In genomic region chr20:1313236-1313964, GRCh38 we compare ENCODE assay signal across 9 cellular contexts. TPM values are rescaled to one million over a fixed set of nuclear protein-coding genes. Genes with fewer than 3 reads are reported as not detected.
DNase-seq lines count a peak whose midpoint lies in the region; ATAC-seq and TF ChIP-seq lines count a peak whose summit lies in the region.
"Had no signal": no experiment of that assay in that cellular context is flagged by ENCODE, and none has a peak within 500 bp of the region (broad histone marks: within the 10 kb centered on the region; RNA-seq: fewer than 3 reads in every experiment).

No MANE protein-coding gene starts in this region.

- TF ChIP-seq CTCF in CD4-positive, alpha-beta T cell (IDR thresholded peaks at IDR 0.05): peak; percentile 98
- TF ChIP-seq CTCF in neutrophil (IDR thresholded peaks at IDR 0.05) (peak; percentile 93), testis (IDR thresholded peaks at IDR 0.05) (peak; percentile 86 to 99 (median 93))

- POLR2A ChIA-PET in CD4-positive, alpha-beta T cell (lab: Charles Lee): interaction anchor here (1.2 kb wide), 1 partner anchor 125 kb away, joined by 3 read pairs; no protein-coding TSS in a partner anchor

- H3K27me3 ChIP-seq in CD4-positive, alpha-beta T cell (ENCODE audit: control insufficient read depth, insufficient read depth, low read length): no peaks in the 10 kb centered on the region
- peaks cover 12% of the 10 kb centered on the region for H3K27me3 ChIP-seq in HUES6 (ENCODE audit: control insufficient read depth, insufficient read depth, low read length)
- no peaks in the 10 kb centered on the region for H3K27me3 ChIP-seq in neutrophil
- H3K27me3 ChIP-seq in testis: no peaks in the 10 kb centered on the region

- 7 to 15% methylated on average over 21 to 38 of the region's 38 CpGs for WGBS in testis, 2 donors

- H3K4me3 ChIP-seq in HUES6 (ENCODE audit: low read depth, low read length) (peak overlapping the region; percentile 70), neutrophil (ENCODE audit: low read depth in 1 of 2, low read length in 1 of 2) (no peak overlapping the region), testis (peak overlapping the region; percentile 22 to 31)

- H3K9me3 ChIP-seq in CD4-positive, alpha-beta T cell (ENCODE audit: control insufficient read depth, low read length): no peaks in the 10 kb centered on the region
- H3K9me3 ChIP-seq in HUES6 (ENCODE audit: control insufficient read depth, insufficient read depth, low read depth, low read length): no peaks in the 10 kb centered on the region
- no peaks in the 10 kb centered on the region for H3K9me3 ChIP-seq in neutrophil
- H3K9me3 ChIP-seq in testis: no peaks in the 10 kb centered on the region

- CTCF ChIA-PET in CD4-positive, alpha-beta T cell (lab: Charles Lee): interaction anchor here (1.1 to 1.2 kb wide), 2 partner anchors 12 to 123 kb away, joined by 7 read pairs; no protein-coding TSS in a partner anchor

- H3K4me3 Mint-ChIP-seq in CD4-positive, alpha-beta T cell: no peak overlapping the region
- H3K4me3 Mint-ChIP-seq: IgD-negative memory B cell had no signal

- intact Hi-C loops in CD4-positive, alpha-beta T cell (cut with DNase I, micrococcal nuclease): loop anchor here (1.0 to 10.0 kb wide), 6 partner anchors 79 to 461 kb away; partner anchors contain the start of genes FKBP1A (in 1 of the 2) and RAD21L1 (in 1 of the 2)
- intact Hi-C loops in testis (cut with DNase I; ENCODE audit: low total_unique reads): loop anchor here (10.0 kb wide), 1 partner anchor 121 kb away; no protein-coding TSS in a partner anchor

- no peaks in the 10 kb centered on the region for H3K4me1 Mint-ChIP-seq in CD4-positive, alpha-beta T cell (ENCODE audit: low read depth)

- peak; percentile 81 for ATAC-seq in CD4-positive, alpha-beta T cell (ENCODE audit: poor library complexity)
- no peak for ATAC-seq in GM18502 (IDR thresholded peaks at IDR 0.05; ENCODE audit: poor library complexity, unreplicated experiment)

- DNase-seq in CD4-positive, alpha-beta T cell: peak; percentile 52 to 74 (median 58)
- DNase-seq in RPMI7951 (ENCODE audit: low read depth): peak; percentile 76
- peak; percentile 27 for DNase-seq in activated gamma-delta T cell (lab: John Stamatoyannopoulos, UW)
- DNase-seq in foreskin melanocyte: peak; percentile 60
- DNase-seq in testis: peak; percentile 83

- H3K27ac Mint-ChIP-seq in CD4-positive, alpha-beta T cell: no peak overlapping the region

- no peak overlapping the region for H3K27ac ChIP-seq in CD4-positive, alpha-beta T cell (ENCODE audit: low read depth, low read length)
- H3K27ac ChIP-seq in HUES6 (ENCODE audit: low read depth, low read length) (no peak overlapping the region), neutrophil (no peak overlapping the region), testis (no peak overlapping the region)

- H3K36me3 Mint-ChIP-seq in CD4-positive, alpha-beta T cell (ENCODE audit: low read depth): no peaks in the 10 kb centered on the region
- H3K36me3 Mint-ChIP-seq: IgD-negative memory B cell had no signal

- no peaks in the 10 kb centered on the region for H3K27me3 Mint-ChIP-seq in CD4-positive, alpha-beta T cell

- H3K9ac ChIP-seq in HUES6 (ENCODE audit: low read length): peak overlapping the region; percentile 47

- no peaks in the 10 kb centered on the region for H3K9me3 Mint-ChIP-seq in CD4-positive, alpha-beta T cell
- H3K9me3 Mint-ChIP-seq: IgD-negative memory B cell had no signal

- peaks cover 5% of the 10 kb centered on the region for H3K4me1 ChIP-seq in HUES6 (ENCODE audit: control insufficient read depth, insufficient read depth, low read length)
- H3K4me1 ChIP-seq in neutrophil (ENCODE audit: control insufficient read depth in 1 of 2, insufficient read depth in 1 of 2, low read depth in 1 of 2, low read length in 1 of 2): peaks cover 6 to 7% of the 10 kb centered on the region in 2 experiments
- peaks cover 3% of the 10 kb centered on the region for H3K4me1 ChIP-seq in testis

- no peak for TF ChIP-seq POLR2A in testis (IDR thresholded peaks at IDR 0.05)

- H3K36me3 ChIP-seq in HUES6 (ENCODE audit: control insufficient read depth, insufficient read depth, low read length) (no peaks in the 10 kb centered on the region), neutrophil (no peaks in the 10 kb centered on the region), testis (ENCODE audit: low read depth, missing control alignments) (no peaks in the 10 kb centered on the region)

RNA-seq across cellular contexts. Expression of gene SDCBP2, which starts 15.5 kb away (rescaled TPM):
- 1 to 10 TPM; 1.2 to 1.3 TPM for total RNA-seq in CD4-positive, alpha-beta T cell
- 4.8 and 6.4 TPM in 2 replicates for total RNA-seq in RPMI7951 (2014; rRNA removed; shearing (Covaris generic))
- total RNA-seq in testis: 1 to 10 TPM; 5.5 to 6.4 TPM
- polyA plus RNA-seq in testis (ENCODE audit: insufficient read depth, low read depth, low replicate concordance): 10.9 TPM

RNA-seq across cellular contexts. Expression of gene SNPH, which starts 47.3 kb away (rescaled TPM):
- total RNA-seq in CD4-positive, alpha-beta T cell: 10 to 100 TPM; 12.8 to 13.0 TPM
- 7.0 and 9.4 TPM in 2 replicates for total RNA-seq in RPMI7951 (2014; rRNA removed; shearing (Covaris generic))
- 10 to 100 TPM in 1 of 2 donors, 1 to 10 TPM in 1; 9.0 to 10.4 TPM for total RNA-seq in testis
- polyA plus RNA-seq in testis (ENCODE audit: insufficient read depth, low read depth, low replicate concordance): 4.2 TPM

Comparison
In these comparisons a context has a peak if more than half of its experiments do, and no peak if none do; other contexts are left out.
1. DNase-seq: peak in every context shown above with its lines; median percentile 83 in testis; 76 in RPMI7951; 60 in foreskin melanocyte; 58 in CD4-positive, alpha-beta T cell; 27 in activated gamma-delta T cell.
2. H3K4me3 ChIP-seq: peak in HUES6 (single experiment) and testis (2 of 2); none in neutrophil (0 of 2).
3. Peak in every context shown above with its lines, with median percentiles within 50 percentile points of each other: CTCF ChIP-seq.